8 cellular contexts compared by ENCODE assay signal in genomic region chr12:26124491-26125450, GRCh38. TPM values are rescaled to one million over a fixed set of nuclear protein-coding genes. Genes with fewer than 3 reads are reported as not detected.
A peak's percentile ranks its signal among the peaks of the same experiment; 100 is the strongest.
DNase-seq lines count a peak whose midpoint lies in the region; ATAC-seq and TF ChIP-seq lines count a peak whose summit lies in the region.

TSS of gene BHLHE41 (minus strand) at chr12:26125037. CDS start at chr12:26124779, 258 bp downstream.

- H3K27me3 ChIP-seq in brain microvascular endothelial cell (replicated peaks): no peaks in the 10 kb centered on the region
- H3K27me3 ChIP-seq in iPS-18a (ENCODE audit: control insufficient read depth, insufficient read depth, low read length): peaks cover 96% of the 10 kb centered on the region

- peak within 1 kb of the TSS; percentile 59 for H3K9ac ChIP-seq in iPS-18a (ENCODE audit: low read length)

- H3K9me3 ChIP-seq in iPS-18a (ENCODE audit: control insufficient read depth, low read depth, low read length): no peaks in the 10 kb centered on the region

- peaks cover 34% of the 10 kb centered on the region for H3K4me1 ChIP-seq in iPS-18a (ENCODE audit: control insufficient read depth, low read depth, low read length)

- H3K4me3 ChIP-seq in brain microvascular endothelial cell (ENCODE audit: low read depth, low read length) (peak within 1 kb of the TSS; percentile 68), iPS-18a (ENCODE audit: low read length) (peak within 1 kb of the TSS; percentile 82)

- H3K36me3 ChIP-seq in brain microvascular endothelial cell (replicated peaks): no peaks in the 10 kb centered on the region
- H3K36me3 ChIP-seq in iPS-18a (ENCODE audit: control insufficient read depth, low read depth, low read length): no peaks in the 10 kb centered on the region

- ATAC-seq in GM21423 (IDR thresholded peaks at IDR 0.05; ENCODE audit: unreplicated experiment) (no peak), HG03342 (IDR thresholded peaks at IDR 0.05; ENCODE audit: unreplicated experiment) (no peak)

- TF ChIP-seq CTCF in brain microvascular endothelial cell (IDR thresholded peaks at IDR 0.05; ENCODE audit: low read depth, low read length, missing control alignments): no peak

- DNase-seq in activated T-cell treated with anti-CD3 and anti-CD28 coated beads for 48 hours (ENCODE audit: low read depth) (peak; percentile 4), activated T-cell treated with anti-CD3 and anti-CD28 coated beads for 4 hours (no peak), NCI-H748 treated with DMSO at 0.1 percent for 48 hours (lab: John Stamatoyannopoulos, UW) (peak; percentile 9), brain microvascular endothelial cell (peak; percentile 54), renal cortical epithelial cell (ENCODE audit: low read depth) (peak; percentile 57)

- in situ Hi-C loops in brain microvascular endothelial cell (cut with HindIII; ENCODE audit: low pct_ligation_motif_present, low sequenced_read_pairs): loop anchor here (25.0 kb wide), 1 partner anchor 513 kb away; no protein-coding TSS in a partner anchor

- H3K27ac ChIP-seq in brain microvascular endothelial cell (peak within 1 kb of the TSS; percentile 82), iPS-18a (ENCODE audit: low read length) (no peak within 1 kb of the TSS)

RNA-seq across cellular contexts. Expression of gene BHLHE41, which starts in this region (rescaled TPM):
- 6.1 and 16.0 TPM in 2 replicates for total RNA-seq in renal cortical epithelial cell
